ENCODE assay signal across 14 cellular contexts in the genomic region with DNA sequence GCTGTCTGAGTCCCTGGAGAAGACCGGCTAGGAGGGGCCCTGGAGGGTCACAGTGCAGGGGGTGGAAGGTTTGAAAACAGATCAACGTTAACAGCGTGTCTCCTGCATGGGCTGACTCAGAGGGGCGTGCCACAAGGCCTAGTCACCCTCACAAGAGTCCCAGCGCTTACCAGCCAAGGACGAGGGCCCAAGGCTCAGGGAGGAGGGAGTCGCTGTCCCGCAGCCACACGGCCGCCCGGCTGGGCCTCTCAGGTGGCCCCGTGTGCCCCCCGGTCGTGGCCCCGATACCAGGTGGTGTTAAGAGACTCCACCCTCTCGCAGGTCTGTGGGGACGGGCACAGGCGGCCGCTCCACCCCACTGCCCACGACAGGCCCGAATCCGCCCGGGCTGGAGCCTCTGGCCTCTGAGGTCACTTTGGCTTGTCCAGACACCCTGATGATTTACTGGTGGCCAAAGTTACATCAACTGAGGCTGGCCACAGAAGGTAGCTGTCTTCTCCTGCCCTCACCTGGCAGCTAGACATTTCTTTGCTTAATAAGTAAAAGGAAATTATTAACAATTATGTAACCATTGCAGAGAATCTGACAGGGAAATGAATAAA. TPM values are rescaled to one million over a fixed set of nuclear protein-coding genes. Genes with fewer than 3 reads are reported as not detected.
DNase-seq lines count a peak whose midpoint lies in the region; ATAC-seq lines count a peak whose summit lies in the region.
"Had no signal": no experiment of that assay in that cellular context is flagged by ENCODE, and none has a peak within 500 bp of the region (broad histone marks: within the 10 kb centered on the region; RNA-seq: fewer than 3 reads in every experiment).

No MANE protein-coding gene starts in this region.

- H3K4me1 ChIP-seq in HUES6 (ENCODE audit: control insufficient read depth, insufficient read depth, low read length), result no peaks in the 10 kb centered on the region
- H3K4me1 ChIP-seq in duodenal mucosa (ENCODE audit: control insufficient read depth in 1 of 2, insufficient read depth in 2 of 2, low read length in 2 of 2), result peaks cover 0 to 2% of the 10 kb centered on the region in 2 donors
- H3K4me1 ChIP-seq in mesodermal cell (ENCODE audit: control insufficient read depth, insufficient read depth, low read length, poor library complexity, severe bottlenecking), result peaks cover 8% of the 10 kb centered on the region

- no peak overlapping the region for H3K4me3 ChIP-seq in HUES6 (ENCODE audit: low read depth, low read length)
- no peak overlapping the region for H3K4me3 ChIP-seq in duodenal mucosa (ENCODE audit: low read depth in 1 of 2, low read length in 2 of 2)
- no peak overlapping the region for H3K4me3 ChIP-seq in mesodermal cell (ENCODE audit: extremely low read depth, insufficient read depth, low read length, poor library complexity, severe bottlenecking)
- H3K4me3 ChIP-seq: lung, tibial nerve had no signal

- H3K9ac ChIP-seq in HUES6 (ENCODE audit: low read length) (no peak overlapping the region), duodenal mucosa (ENCODE audit: low read depth in 1 of 2, low read length in 2 of 2) (no peak overlapping the region)
- H3K9ac ChIP-seq: KMS-11 had no signal

- DNase-seq in AG08395 (ENCODE audit: low spot score) (peak; percentile 47), DMS153 treated with DMSO at 0.1 percent for 48 hours (lab: John Stamatoyannopoulos, UW; ENCODE audit: unreplicated experiment) (no peak), HuH-7.5 (ENCODE audit: low spot score) (no peak), NCI-H1417 (lab: John Stamatoyannopoulos, UW) (no peak)
- DNase-seq: activated naive CD4-positive, alpha-beta T cell treated with anti-CD3 and anti-CD28 coated beads, Interleukin-2, amount 10 ng/mL, durations not matched to agents 7 days and 5 days; DMS79; NCI-H187 had no signal

- no peaks in the 10 kb centered on the region for H3K27me3 ChIP-seq in HUES6 (ENCODE audit: control insufficient read depth, insufficient read depth, low read length)
- H3K27me3 ChIP-seq in duodenal mucosa (ENCODE audit: control insufficient read depth in 1 of 2, insufficient read depth in 2 of 2, low read length in 2 of 2), result no peaks in the 10 kb centered on the region
- H3K27me3 ChIP-seq: tibial nerve had no signal

- H3K9me3 ChIP-seq in HUES6 (ENCODE audit: control insufficient read depth, insufficient read depth, low read depth, low read length), result no peaks in the 10 kb centered on the region
- no peaks in the 10 kb centered on the region for H3K9me3 ChIP-seq in duodenal mucosa (ENCODE audit: control insufficient read depth in 1 of 2, low read length in 2 of 2)
- H3K9me3 ChIP-seq in mesodermal cell (ENCODE audit: control insufficient read depth, low read length), result no peaks in the 10 kb centered on the region
- H3K9me3 ChIP-seq: tibial nerve had no signal

- H3K36me3 ChIP-seq in HUES6 (ENCODE audit: control insufficient read depth, insufficient read depth, low read length), result peaks cover 14% of the 10 kb centered on the region
- H3K36me3 ChIP-seq in duodenal mucosa (ENCODE audit: control insufficient read depth in 1 of 2, insufficient read depth in 2 of 2, low read length in 2 of 2), result peaks cover 0 to 16% of the 10 kb centered on the region in 2 donors
- H3K36me3 ChIP-seq in mesodermal cell (ENCODE audit: control insufficient read depth, insufficient read depth, low read length), result no peaks in the 10 kb centered on the region

- H3K27ac ChIP-seq in HUES6 (ENCODE audit: low read depth, low read length), result 0 out of 2 replicates have a peak overlapping the region, but pooled peaks have one; percentile 45
- H3K27ac ChIP-seq in duodenal mucosa (ENCODE audit: low read depth, low read length), result peak overlapping the region; percentile 10
- peak overlapping the region; percentile 5 for H3K27ac ChIP-seq in mesodermal cell (ENCODE audit: low read depth, low read length, severe bottlenecking)
- H3K27ac ChIP-seq: KMS-11 had no signal

- ATAC-seq in GM21786 (IDR thresholded peaks at IDR 0.05; ENCODE audit: unreplicated experiment), result no peak

- 84 to 91% methylated on average over 21 to 22 of the region's 23 CpGs for WGBS in mesodermal cell (ENCODE audit: insufficient coverage in 2 of 2), 2 experiments

RNA-seq across cellular contexts. Expression of gene FAM20C, which starts 34.0 kb away (rescaled TPM):
- polyA plus RNA-seq in mesodermal cell (2013, experiment 1 of 2), result 7.3 TPM
- 4.9 TPM for polyA plus RNA-seq in mesodermal cell (2013, experiment 2 of 2)
